Comparison of ENCODE assay signal across 22 cellular contexts in genomic region chr4:26424838-26425237, GRCh38.
A peak's percentile ranks its signal among the peaks of the same experiment; 100 is the strongest.
DNase-seq lines count a peak whose midpoint lies in the region; ATAC-seq, FAIRE-seq and TF ChIP-seq lines count a peak whose summit lies in the region.
"Had no signal": no experiment of that assay in that cellular context is flagged by ENCODE, and none has a peak within 500 bp of the region (broad histone marks: within the 10 kb centered on the region; RNA-seq: fewer than 3 reads in every experiment).

No MANE protein-coding gene starts in this region.

- no TSS peak for BruUV-seq in PC-3 (replicated peaks; lab: Mats Ljungman, UMichigan)

- no peak for TF ChIP-seq POLR2A in erythroblast (IDR thresholded peaks at IDR 0.05; ENCODE audit: low read length)

- H4K20me1 ChIP-seq in PC-3 (ENCODE audit: low read length), result no peaks in the 10 kb centered on the region
- H4K20me1 ChIP-seq in neural cell (ENCODE audit: insufficient read depth), result no peaks in the 10 kb centered on the region

- peaks cover 10% of the 10 kb centered on the region for H3K4me1 Mint-ChIP-seq in activated CD4-positive, alpha-beta memory T cell treated with anti-CD3 and anti-CD28 coated beads for 36 hours (ENCODE audit: low read depth)
- peaks cover 14% of the 10 kb centered on the region for H3K4me1 Mint-ChIP-seq in activated T-cell treated with anti-CD3 and anti-CD28 coated beads, Interleukin-2, amount 50 U/mL, for 4 hours (ENCODE audit: low read depth)

- H3K4me3 ChIP-seq in AG04450 (ENCODE audit: low read depth, low read length) (no peak overlapping the region), PC-3 (ENCODE audit: low read length) (no peak overlapping the region), neural cell (ENCODE audit: low read length) (no peak overlapping the region)
- H3K4me3 ChIP-seq: body of pancreas, coronary artery, gastrocnemius medialis, GM12878, testis had no signal

- H3K9me3 ChIP-seq in AG04450 (ENCODE audit: control insufficient read depth, insufficient read depth, low read length) (no peaks in the 10 kb centered on the region), PC-3 (ENCODE audit: low read length) (no peaks in the 10 kb centered on the region), neural cell (ENCODE audit: low read length) (no peaks in the 10 kb centered on the region)
- H3K9me3 ChIP-seq: body of pancreas, gastrocnemius medialis, testis had no signal

- H3F3A ChIP-seq in PC-3 (ENCODE audit: low read length, unreplicated experiment), result no peaks in the 10 kb centered on the region
- H3F3A ChIP-seq in neural cell (ENCODE audit: insufficient read depth, low read length, poor library complexity, severe bottlenecking), result no peaks in the 10 kb centered on the region

- DNase-seq in AG04450 (ENCODE audit: low read depth, low spot score) (no peak), PC-3 (no peak), erythroblast (lab: John Stamatoyannopoulos, UW) (no peak), NCI-H146 treated with DMSO at 0.1 percent for 48 hours (lab: John Stamatoyannopoulos, UW; ENCODE audit: unreplicated experiment) (no peak)
- no peak for DNase-seq in activated CD4-positive, alpha-beta memory T cell treated with anti-CD3 and anti-CD28 coated beads for 36 hours
- DNase-seq in activated T-cell treated with anti-CD3 and anti-CD28 coated beads, Interleukin-2, amount 50 U/mL, for 4 hours, result no peak
- DNase-seq: activated CD4-positive, CD25-positive, alpha-beta regulatory T cell treated with anti-CD3 and anti-CD28 coated beads, Interleukin-2, amount 50 U/mL, for 72 hours; activated CD8-positive, alpha-beta memory T cell treated with anti-CD3 and anti-CD28 coated beads for 24 hours; AML-193; body of pancreas; Calu3; gastrocnemius medialis; GF-D8; NCI-H1694; NCI-H2227 treated with DMSO at 0.1 percent for 48 hours; NCI-H82; testis had no signal

- H3K27ac Mint-ChIP-seq in activated CD4-positive, alpha-beta memory T cell treated with anti-CD3 and anti-CD28 coated beads for 36 hours, result no peak overlapping the region
- H3K27ac Mint-ChIP-seq: activated naive CD8-positive, alpha-beta T cell had no signal

- H3K27me3 ChIP-seq in AG04450 (ENCODE audit: control insufficient read depth, insufficient read depth, low read length) (no peaks in the 10 kb centered on the region), PC-3 (ENCODE audit: low read length) (no peaks in the 10 kb centered on the region), neural cell (ENCODE audit: insufficient read depth, low read depth, low read length) (no peaks in the 10 kb centered on the region)
- H3K27me3 ChIP-seq: body of pancreas, gastrocnemius medialis, testis had no signal

- intact Hi-C loops in PC-3 (cut with micrococcal nuclease), result no loop called here
- intact Hi-C loops in activated CD4-positive, alpha-beta memory T cell treated with anti-CD3 and anti-CD28 coated beads for 36 hours (cut with micrococcal nuclease), result no loop called here

- H3K4me1 ChIP-seq in PC-3 (ENCODE audit: insufficient read depth, low read length), result no peaks in the 10 kb centered on the region
- H3K4me1 ChIP-seq: testis had no signal

- TF ChIP-seq CTCF in AG04450 (IDR thresholded peaks at IDR 0.05; ENCODE audit: low read depth, low read length) (peak; percentile 12; the same call in 1 of the 2 replicates), PC-3 (conservative IDR thresholded peaks at IDR 0.05; ENCODE audit: low read depth, low read length) (peak; percentile 52), neural cell (IDR thresholded peaks at IDR 0.05; ENCODE audit: poor library complexity, severe bottlenecking) (peak; percentile 43)

- POLR2A ChIA-PET in AG04450 (lab: Yijun Ruan, JAX) (no interaction called here), PC-3 (lab: Charles Lee; ENCODE audit: unreplicated experiment) (no interaction called here)
- POLR2A ChIA-PET in activated CD4-positive, alpha-beta memory T cell treated with anti-CD3 and anti-CD28 coated beads for 36 hours (lab: Charles Lee), result no interaction called here

- H2AFZ ChIP-seq in PC-3 (ENCODE audit: low read length), result no peak overlapping the region
- H2AFZ ChIP-seq in neural cell (ENCODE audit: low read depth, low read length), result no peak overlapping the region

- H3K36me3 ChIP-seq in PC-3 (ENCODE audit: low read depth, low read length), result peaks cover 35% of the 10 kb centered on the region
- no peaks in the 10 kb centered on the region for H3K36me3 ChIP-seq in neural cell (ENCODE audit: insufficient read depth, low read length)

- H3K9me2 ChIP-seq in PC-3 (replicated peaks; ENCODE audit: low read length) (no peaks in the 10 kb centered on the region), neural cell (ENCODE audit: insufficient read depth, low read length) (no peaks in the 10 kb centered on the region)

- H3K9ac ChIP-seq in PC-3 (ENCODE audit: low read length) (no peak overlapping the region), neural cell (ENCODE audit: low read length) (no peak overlapping the region)

- no peak for ATAC-seq in PC-3
- ATAC-seq in activated T-cell treated with anti-CD3 and anti-CD28 coated beads, Interleukin-2, amount 50 U/mL, for 4 hours, result no peak
- ATAC-seq: gastrocnemius medialis, GM12878 had no signal

- H3K4me3 Mint-ChIP-seq in activated CD4-positive, alpha-beta memory T cell treated with anti-CD3 and anti-CD28 coated beads for 36 hours, result no peak overlapping the region
- H3K4me3 Mint-ChIP-seq in activated T-cell treated with anti-CD3 and anti-CD28 coated beads, Interleukin-2, amount 50 U/mL, for 4 hours, result no peak overlapping the region
- H3K4me3 Mint-ChIP-seq: activated naive CD8-positive, alpha-beta T cell had no signal

- CTCF ChIA-PET in AG04450 (lab: Charles Lee), result interaction anchor here (0.6 to 2.1 kb wide), 5 partner anchors 239 to 585 kb away, joined by 3 to 11 read pairs (median 3); no protein-coding TSS in a partner anchor
- CTCF ChIA-PET in PC-3 (lab: Charles Lee), result no interaction called here
- CTCF ChIA-PET in activated CD4-positive, alpha-beta memory T cell treated with anti-CD3 and anti-CD28 coated beads for 36 hours (lab: Charles Lee), result no interaction called here

- H3K4me2 ChIP-seq in PC-3 (ENCODE audit: low read length) (no peak overlapping the region), neural cell (ENCODE audit: low read length) (no peak overlapping the region)

- H3K36me3 Mint-ChIP-seq in activated CD4-positive, alpha-beta memory T cell treated with anti-CD3 and anti-CD28 coated beads for 36 hours, result peaks cover 73% of the 10 kb centered on the region
- H3K36me3 Mint-ChIP-seq in activated T-cell treated with anti-CD3 and anti-CD28 coated beads, Interleukin-2, amount 50 U/mL, for 4 hours (ENCODE audit: insufficient read depth), result peaks cover 49% of the 10 kb centered on the region

- H3K9me3 Mint-ChIP-seq in activated CD4-positive, alpha-beta memory T cell treated with anti-CD3 and anti-CD28 coated beads for 36 hours, result no peaks in the 10 kb centered on the region
- no peaks in the 10 kb centered on the region for H3K9me3 Mint-ChIP-seq in activated T-cell treated with anti-CD3 and anti-CD28 coated beads, Interleukin-2, amount 50 U/mL, for 4 hours

- H3K27me3 Mint-ChIP-seq in activated CD4-positive, alpha-beta memory T cell treated with anti-CD3 and anti-CD28 coated beads for 36 hours, result no peaks in the 10 kb centered on the region
- H3K27me3 Mint-ChIP-seq in activated T-cell treated with anti-CD3 and anti-CD28 coated beads, Interleukin-2, amount 50 U/mL, for 4 hours (ENCODE audit: low read depth), result no peaks in the 10 kb centered on the region
- H3K27me3 Mint-ChIP-seq: activated naive CD8-positive, alpha-beta T cell had no signal

- H3K79me2 ChIP-seq in PC-3 (ENCODE audit: low read length) (no peaks in the 10 kb centered on the region), neural cell (replicated peaks; ENCODE audit: insufficient read depth, low read length) (no peaks in the 10 kb centered on the region)

- no peak for TF ChIP-seq EP300 in neural cell (conservative IDR thresholded peaks at IDR 0.05; ENCODE audit: poor library complexity, severe bottlenecking)

- no peak overlapping the region for H3K27ac ChIP-seq in AG04450 (ENCODE audit: low read depth, low read length)
- H3K27ac ChIP-seq in PC-3 (ENCODE audit: low read length), result no peak overlapping the region
- no peak overlapping the region for H3K27ac ChIP-seq in neural cell (ENCODE audit: low read length)
- H3K27ac ChIP-seq: coronary artery, gastrocnemius medialis, testis had no signal

- peak; percentile 35 for TF ChIP-seq RAD21 in neural cell (conservative IDR thresholded peaks at IDR 0.05)

- peak; percentile 78 for FAIRE-seq in G401.6 (lab: Jason Lieb, UNC)
- FAIRE-seq: GM12878 had no signal

TF ChIP-seq in neural cell, 6 proteins besides CTCF, POLR2A, EP300 and RAD21:
- TF ChIP-seq REST (IDR thresholded peaks at IDR 0.05; ENCODE audit: borderline replicate concordance), result no peak
